Comparison of ENCODE assay signal across 11 cellular contexts in genomic region chr7:140053812-140054539, GRCh38. TPM values are rescaled to one million over a fixed set of nuclear protein-coding genes. Genes with fewer than 3 reads are reported as not detected.
DNase-seq lines count a peak whose midpoint lies in the region; ATAC-seq and TF ChIP-seq lines count a peak whose summit lies in the region.
"Had no signal": no experiment of that assay in that cellular context is flagged by ENCODE, and none has a peak within 500 bp of the region (broad histone marks: within the 10 kb centered on the region; RNA-seq: fewer than 3 reads in every experiment).

No MANE protein-coding gene starts in this region.

- peaks cover 66% of the 10 kb centered on the region for H3K36me3 Mint-ChIP-seq in activated T-helper 17 cell treated with anti-CD3 and anti-CD28 coated beads, Interleukin-2, amount 50 U/mL, for 72 hours (ENCODE audit: low read depth)

- peaks cover 20% of the 10 kb centered on the region for H3K4me1 Mint-ChIP-seq in activated T-helper 17 cell treated with anti-CD3 and anti-CD28 coated beads, Interleukin-2, amount 50 U/mL, for 72 hours
- H3K4me1 Mint-ChIP-seq: nephron had no signal

- peak overlapping the region; percentile 10 for H3K27ac Mint-ChIP-seq in activated T-helper 17 cell treated with anti-CD3 and anti-CD28 coated beads, Interleukin-2, amount 50 U/mL, for 72 hours
- H3K27ac Mint-ChIP-seq: nephron had no signal

- H3K27me3 Mint-ChIP-seq in activated T-helper 17 cell treated with anti-CD3 and anti-CD28 coated beads, Interleukin-2, amount 50 U/mL, for 72 hours: no peaks in the 10 kb centered on the region

- intact Hi-C loops in mucosa of descending colon (cut with DNase I, micrococcal nuclease): no loop called here

- H3K9me3 Mint-ChIP-seq in activated T-helper 17 cell treated with anti-CD3 and anti-CD28 coated beads, Interleukin-2, amount 50 U/mL, for 72 hours: no peaks in the 10 kb centered on the region
- H3K9me3 Mint-ChIP-seq: nephron had no signal

- peaks cover 10% of the 10 kb centered on the region for H3K4me1 ChIP-seq in mucosa of descending colon (ENCODE audit: low read depth)

- H3K9me3 ChIP-seq in mucosa of descending colon: no peaks in the 10 kb centered on the region

- peak; percentile 94 for ATAC-seq in GM18502 (IDR thresholded peaks at IDR 0.05; ENCODE audit: poor library complexity, unreplicated experiment)
- peak; percentile 92 for ATAC-seq in GM19463 (IDR thresholded peaks at IDR 0.05; ENCODE audit: unreplicated experiment)
- peak; percentile 90 for ATAC-seq in HG03064 (IDR thresholded peaks at IDR 0.05; ENCODE audit: low read depth, unreplicated experiment)
- ATAC-seq in activated T-helper 17 cell treated with anti-CD3 and anti-CD28 coated beads, Interleukin-2, amount 50 U/mL, for 72 hours (replicated peaks): peak; percentile 42
- ATAC-seq in mucosa of descending colon: no peak

- TF ChIP-seq CTCF in mucosa of descending colon (IDR thresholded peaks at IDR 0.05): no peak

- no peaks in the 10 kb centered on the region for H3K36me3 ChIP-seq in mucosa of descending colon (ENCODE audit: low read depth)

- no peak overlapping the region for H3K4me3 ChIP-seq in mucosa of descending colon

- peak overlapping the region; percentile 18 for H3K4me3 Mint-ChIP-seq in activated T-helper 17 cell treated with anti-CD3 and anti-CD28 coated beads, Interleukin-2, amount 50 U/mL, for 72 hours
- H3K4me3 Mint-ChIP-seq: nephron had no signal

- DNase-seq in central memory CD4-positive, alpha-beta T cell: no peak
- no peak for DNase-seq in LoVo (ENCODE audit: low spot score)
- DNase-seq in mucosa of descending colon: no peak
- no peak for DNase-seq in OCI-M1 (lab: John Stamatoyannopoulos, UW)
- DNase-seq: brain microvascular endothelial cell, DND-41 had no signal

RNA-seq across cellular contexts. Expression of gene PARP12, which starts 8.8 kb away (rescaled TPM):
- total RNA-seq in activated T-helper 17 cell treated with anti-CD3 and anti-CD28 coated beads, Interleukin-2, amount 50 U/mL, for 72 hours: 10 to 100 TPM; 17.4 to 43.6 TPM
- 10 to 100 TPM; 55.7 to 77.0 (median 61.8) TPM for total RNA-seq in mucosa of descending colon
